Comparison of ENCODE assay signal across 8 cellular contexts in genomic region chr7:142496545-142496991, GRCh38.
DNase-seq lines count a peak whose midpoint lies in the region; ATAC-seq, FAIRE-seq and TF ChIP-seq lines count a peak whose summit lies in the region.

No MANE protein-coding gene starts in this region.

- H3K4me3 ChIP-seq in cardiac fibroblast (replicated peaks in 1 of 2; ENCODE audit: low read depth in 2 of 2, low read length in 2 of 2): no peak overlapping the region
- H3K4me3 ChIP-seq in lung: no peak overlapping the region

- no peak for FAIRE-seq in frontal cortex (lab: Jason Lieb, UNC)

- peaks cover 0 to 2% of the 10 kb centered on the region in 2 donors for H3K4me1 ChIP-seq in lung (ENCODE audit: control insufficient read depth in 2 of 2, insufficient read depth in 2 of 2, low read length in 2 of 2)

- no peaks in the 10 kb centered on the region for H3K36me3 ChIP-seq in lung (ENCODE audit: control insufficient read depth in 2 of 2, insufficient read depth in 2 of 2, low read length in 2 of 2)

- DNase-seq in Right ventricle myocardium inferior (ENCODE audit: missing footprints) (no peak), cardiac septum (ENCODE audit: low spot score) (no peak), HCEC 1CT (peak; percentile 62), NCI-H69 (lab: John Stamatoyannopoulos, UW) (peak; percentile 32), cardiac fibroblast (ENCODE audit: low read depth in 2 of 2) (peak; percentile 51 to 59), lung (ENCODE audit: low spot score) (no peak), frontal cortex (ENCODE audit: low spot score in 2 of 2) (no peak)

- no peak overlapping the region for H3K27ac ChIP-seq in lung (ENCODE audit: low read depth in 1 of 2, low read length in 1 of 2)

- peak; percentile 66 for TF ChIP-seq CTCF in cardiac fibroblast (IDR thresholded peaks at IDR 0.05; ENCODE audit: low read depth, low read length)
- TF ChIP-seq CTCF in lung (IDR thresholded peaks at IDR 0.05; ENCODE audit: control extremely low read depth, extremely low read depth): peak; percentile 40

- 7 to 11% methylated on average over 8 of the region's 8 CpGs for WGBS in lung, 2 donors

- no peaks in the 10 kb centered on the region for H3K9me3 ChIP-seq in lung (ENCODE audit: control insufficient read depth in 2 of 2, insufficient read depth in 1 of 2, low read length in 1 of 2)

- intact Hi-C loops in Right ventricle myocardium inferior (cut with DNase I): no loop called here
- intact Hi-C loops in cardiac septum (cut with DNase I): no loop called here

- H3K27me3 ChIP-seq in lung (ENCODE audit: control insufficient read depth, insufficient read depth): no peaks in the 10 kb centered on the region

- ATAC-seq in Right ventricle myocardium inferior (peak; percentile 51), lung (ENCODE audit: insufficient read depth, low FRiP score) (no peak), HG02571 (IDR thresholded peaks at IDR 0.05; ENCODE audit: unreplicated experiment) (no peak)

Comparison
In these comparisons a context has a peak if more than half of its experiments do, and no peak if none do; other contexts are left out.
1. DNase-seq: peak in HCEC 1CT (single experiment), NCI-H69 (single experiment) and cardiac fibroblast (2 of 2); none in Right ventricle myocardium inferior (single experiment), cardiac septum (single experiment), lung (single experiment) and frontal cortex (0 of 2).